In the genomic region with DNA sequence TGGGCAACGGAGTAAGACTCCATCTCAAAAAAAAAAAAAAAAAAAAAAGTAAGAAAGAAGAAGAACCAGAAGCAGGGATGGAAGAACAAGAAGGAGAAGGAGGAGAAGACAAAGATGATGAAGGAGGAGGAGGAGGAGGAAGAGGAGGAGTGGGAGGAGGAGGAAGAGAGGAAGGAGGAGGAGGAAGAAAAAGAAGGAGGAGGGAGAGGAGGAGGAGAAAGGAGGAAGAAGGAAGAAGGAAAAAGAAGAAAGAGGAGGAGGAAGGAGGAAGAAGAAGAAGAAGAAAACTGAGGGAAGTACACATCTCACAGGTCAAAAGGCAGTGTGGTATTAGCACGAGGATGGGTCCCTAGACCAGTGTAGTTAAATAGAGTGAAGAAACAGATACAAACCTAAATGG, we compare ENCODE assay signal across 1 cellular context.
A peak's percentile ranks its signal among the peaks of the same experiment; 100 is the strongest.
TF ChIP-seq lines count a peak whose summit lies in the region.

No MANE protein-coding gene starts in this region.

TF ChIP-seq in K562, 482 proteins besides CTCF, POLR2A, EP300 and RAD21 (continued from another document):
- TF ChIP-seq MCM7 (IDR thresholded peaks at IDR 0.05) (peak in 1 of 2 experiments; percentile 85; a peak in 1 of 4 replicates), OTX1 (CRISPR knock-in tag; IDR thresholded peaks at IDR 0.05) (0 out of 2 replicates have a peak, but pooled peaks have one; percentile 65), EGR1 (conservative IDR thresholded peaks at IDR 0.05) (0 out of 2 replicates have a peak, but pooled peaks have one; percentile 40), BACH1 (tag; IDR thresholded peaks at IDR 0.05) (no peak), ZNF263 (CRISPR knock-in tag; IDR thresholded peaks at IDR 0.05; ENCODE audit: borderline replicate concordance) (peak; percentile 54; the same call in 1 of the 2 replicates), MCM3 (IDR thresholded peaks at IDR 0.05) (0 out of 2 replicates have a peak, but pooled peaks have one; percentile 65), ZNF589 (CRISPR knock-in tag; IDR thresholded peaks at IDR 0.05; ENCODE audit: low read depth) (no peak), ZKSCAN1 (IDR thresholded peaks at IDR 0.05; ENCODE audit: low read depth, low read length) (no peak), MTA2 (IDR thresholded peaks at IDR 0.05; ENCODE audit: low read depth) (no peak)
- TF ChIP-seq, protein P1, sequence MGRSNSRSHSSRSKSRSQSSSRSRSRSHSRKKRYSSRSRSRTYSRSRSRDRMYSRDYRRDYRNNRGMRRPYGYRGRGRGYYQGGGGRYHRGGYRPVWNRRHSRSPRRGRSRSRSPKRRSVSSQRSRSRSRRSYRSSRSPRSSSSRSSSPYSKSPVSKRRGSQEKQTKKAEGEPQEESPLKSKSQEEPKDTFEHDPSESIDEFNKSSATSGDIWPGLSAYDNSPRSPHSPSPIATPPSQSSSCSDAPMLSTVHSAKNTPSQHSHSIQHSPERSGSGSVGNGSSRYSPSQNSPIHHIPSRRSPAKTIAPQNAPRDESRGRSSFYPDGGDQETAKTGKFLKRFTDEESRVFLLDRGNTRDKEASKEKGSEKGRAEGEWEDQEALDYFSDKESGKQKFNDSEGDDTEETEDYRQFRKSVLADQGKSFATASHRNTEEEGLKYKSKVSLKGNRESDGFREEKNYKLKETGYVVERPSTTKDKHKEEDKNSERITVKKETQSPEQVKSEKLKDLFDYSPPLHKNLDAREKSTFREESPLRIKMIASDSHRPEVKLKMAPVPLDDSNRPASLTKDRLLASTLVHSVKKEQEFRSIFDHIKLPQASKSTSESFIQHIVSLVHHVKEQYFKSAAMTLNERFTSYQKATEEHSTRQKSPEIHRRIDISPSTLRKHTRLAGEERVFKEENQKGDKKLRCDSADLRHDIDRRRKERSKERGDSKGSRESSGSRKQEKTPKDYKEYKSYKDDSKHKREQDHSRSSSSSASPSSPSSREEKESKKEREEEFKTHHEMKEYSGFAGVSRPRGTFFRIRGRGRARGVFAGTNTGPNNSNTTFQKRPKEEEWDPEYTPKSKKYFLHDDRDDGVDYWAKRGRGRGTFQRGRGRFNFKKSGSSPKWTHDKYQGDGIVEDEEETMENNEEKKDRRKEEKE (IDR thresholded peaks at IDR 0.05; ENCODE audit: borderline replicate concordance in 1 of 2, control insufficient read depth in 1 of 2, low read depth in 2 of 2, low read length in 1 of 2): 0 out of 4 replicates have a peak, but pooled peaks of 1 of the 2 experiments have one; percentile 18
- TF ChIP-seq, protein P2, sequence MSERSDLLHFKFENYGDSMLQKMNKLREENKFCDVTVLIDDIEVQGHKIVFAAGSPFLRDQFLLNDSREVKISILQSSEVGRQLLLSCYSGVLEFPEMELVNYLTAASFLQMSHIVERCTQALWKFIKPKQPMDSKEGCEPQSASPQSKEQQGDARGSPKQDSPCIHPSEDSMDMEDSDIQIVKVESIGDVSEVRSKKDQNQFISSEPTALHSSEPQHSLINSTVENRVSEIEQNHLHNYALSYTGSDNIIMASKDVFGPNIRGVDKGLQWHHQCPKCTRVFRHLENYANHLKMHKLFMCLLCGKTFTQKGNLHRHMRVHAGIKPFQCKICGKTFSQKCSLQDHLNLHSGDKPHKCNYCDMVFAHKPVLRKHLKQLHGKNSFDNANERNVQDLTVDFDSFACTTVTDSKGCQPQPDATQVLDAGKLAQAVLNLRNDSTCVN (CRISPR knock-in tag; IDR thresholded peaks at IDR 0.05): 0 out of 2 replicates have a peak, but pooled peaks have one; percentile 72
